8 cellular contexts compared by ENCODE assay signal in genomic region chr13:29935309-29935981, GRCh38.
DNase-seq lines count a peak whose midpoint lies in the region; ATAC-seq and TF ChIP-seq lines count a peak whose summit lies in the region.

No MANE protein-coding gene starts in this region.

- ATAC-seq in GM19395 (IDR thresholded peaks at IDR 0.05; ENCODE audit: unreplicated experiment) = peak; percentile 98
- ATAC-seq in HG03439 (IDR thresholded peaks at IDR 0.05; ENCODE audit: unreplicated experiment) = peak; percentile 96

- no peaks in the 10 kb centered on the region for H3K27me3 ChIP-seq in ascending aorta

- H3K9me3 ChIP-seq in ascending aorta = no peaks in the 10 kb centered on the region

- DNase-seq in Ammon's horn (ENCODE audit: low spot score) = peak; percentile 67
- peak; percentile 60 for DNase-seq in activated CD4-positive, alpha-beta T cell treated with anti-CD3 and anti-CD28 coated beads, Interleukin-2, amount 50 U/mL, for 1 hour
- DNase-seq in germinal center (ENCODE audit: low spot score) = peak; percentile 13
- peak; percentile 43 to 44 for DNase-seq in stimulated activated CD8-positive, alpha-beta memory T cell treated with anti-CD3 and anti-CD28 coated beads, Interleukin-7, amount 100 ng/mL, for 4 hours (ENCODE audit: low read depth in 2 of 2)
- DNase-seq in ascending aorta (ENCODE audit: low spot score in 2 of 2) = no peak
- DNase-seq in COLO829 (ENCODE audit: low spot score) = no peak

- H3K36me3 ChIP-seq in ascending aorta = no peaks in the 10 kb centered on the region

- H3K4me1 ChIP-seq in ascending aorta = no peaks in the 10 kb centered on the region

- H3K4me3 ChIP-seq in ascending aorta = no peak overlapping the region

- H3K27ac ChIP-seq in ascending aorta = no peak overlapping the region

- TF ChIP-seq CTCF in ascending aorta (IDR thresholded peaks at IDR 0.05) = no peak

- intact Hi-C loops in ascending aorta (cut with DNase I) = no loop called here

Comparison
In these comparisons a context has a peak if more than half of its experiments do, and no peak if none do; other contexts are left out.
1. DNase-seq: peak in Ammon's horn (single experiment), activated CD4-positive, alpha-beta T cell treated with anti-CD3 and anti-CD28 coated beads, Interleukin-2, amount 50 U/mL, for 1 hour (single experiment), germinal center (single experiment) and stimulated activated CD8-positive, alpha-beta memory T cell treated with anti-CD3 and anti-CD28 coated beads, Interleukin-7, amount 100 ng/mL, for 4 hours (2 of 2); none in ascending aorta (0 of 2) and COLO829 (single experiment).